ENCODE assay signal across 1 cellular context in genomic region chr20:61929561-61929960, GRCh38.
TF ChIP-seq lines count a peak whose summit lies in the region.

No MANE protein-coding gene starts in this region.

TF ChIP-seq in H1, 55 proteins besides CTCF, POLR2A, EP300 and RAD21 (continued from another document):
- TF ChIP-seq YY1 (IDR thresholded peaks at IDR 0.05; ENCODE audit: low read depth, low read length), result no peak
